16 cellular contexts compared by ENCODE assay signal in the genomic region with DNA sequence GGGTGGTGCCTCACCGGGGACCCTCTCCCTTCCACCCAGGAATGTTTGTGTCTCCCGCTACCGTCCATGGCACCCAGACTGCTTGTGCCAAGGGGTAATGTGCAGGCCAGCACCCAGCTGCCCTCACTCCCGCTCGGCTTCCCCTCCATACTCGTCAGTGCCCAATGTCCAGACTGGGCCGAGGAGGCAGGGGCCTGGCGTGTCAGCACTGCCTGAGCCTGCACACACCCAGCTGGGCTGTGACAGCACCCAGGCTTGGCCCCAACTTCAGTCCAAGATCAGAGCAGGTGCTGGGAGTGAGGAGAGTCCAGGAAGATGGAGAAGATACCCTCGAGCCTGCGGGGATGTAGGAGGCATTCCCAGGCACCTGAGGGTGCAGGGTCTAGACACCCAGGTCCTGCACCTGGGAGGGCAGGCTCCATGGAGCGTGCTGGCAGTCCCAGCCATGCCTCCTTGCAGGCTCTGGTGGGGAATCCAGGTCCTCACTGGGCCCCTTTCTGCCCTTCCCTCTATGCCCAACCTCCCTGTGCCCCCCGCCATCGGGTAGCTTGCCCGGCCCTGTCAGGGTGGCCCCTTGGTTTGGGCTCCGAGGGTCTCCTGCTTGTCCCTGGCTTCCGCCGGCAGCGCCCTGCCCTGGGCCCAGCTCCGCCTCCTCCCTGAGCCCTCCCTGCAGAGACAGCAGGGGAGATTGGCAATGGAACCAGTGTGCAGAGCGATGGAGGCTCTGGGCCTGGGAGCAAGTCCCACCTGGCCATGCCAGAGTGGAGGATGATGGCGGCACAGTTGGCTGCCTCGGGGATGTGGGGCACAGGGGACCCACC.
"Had no signal": no experiment of that assay in that cellular context is flagged by ENCODE, and none has a peak within 500 bp of the region (broad histone marks: within the 10 kb centered on the region; RNA-seq: fewer than 3 reads in every experiment).

No MANE protein-coding gene starts in this region.

- H3K27me3 ChIP-seq: body of pancreas, foreskin keratinocyte, neural progenitor cell, testis had no signal

- H3K4me3 ChIP-seq: body of pancreas, coronary artery, neural progenitor cell had no signal

- H3K27ac ChIP-seq: body of pancreas, coronary artery, foreskin keratinocyte, neural progenitor cell, parathyroid adenoma, testis had no signal

- H3K9me3 ChIP-seq: body of pancreas, testis had no signal

- DNase-seq: activated CD4-positive, alpha-beta memory T cell treated with anti-CD3 and anti-CD28 coated beads, Interleukin-2, amount 10 ng/mL, durations not matched to agents 7 days and 5 days; activated CD4-positive, alpha-beta T cell treated with anti-CD3 and anti-CD28 coated beads for 4 hours; activated T-cell treated with anti-CD3 and anti-CD28 coated beads, Interleukin-2, amount 50 U/mL, for 24 hours; amniotic stem cell; body of pancreas; central memory CD4-positive, alpha-beta T cell; effector CD4-positive, alpha-beta T cell; foreskin keratinocyte; kidney glomerular epithelial cell; midbrain; stimulated activated CD4-positive, alpha-beta T cell treated with anti-CD3 and anti-CD28 coated beads, Interleukin-15, amount 100 ng/mL, for 24 hours; stimulated activated CD4-positive, alpha-beta T cell treated with anti-CD3 and anti-CD28 coated beads, Interleukin-4, amount 100 ng/mL, for 24 hours; testis had no signal

- H3K4me1 ChIP-seq: body of pancreas, foreskin keratinocyte, neural progenitor cell, parathyroid adenoma, testis had no signal

- H3K36me3 ChIP-seq: neural progenitor cell had no signal

- ATAC-seq: body of pancreas, foreskin keratinocyte had no signal
